Comparison of ENCODE assay signal across 8 cellular contexts in the genomic region with DNA sequence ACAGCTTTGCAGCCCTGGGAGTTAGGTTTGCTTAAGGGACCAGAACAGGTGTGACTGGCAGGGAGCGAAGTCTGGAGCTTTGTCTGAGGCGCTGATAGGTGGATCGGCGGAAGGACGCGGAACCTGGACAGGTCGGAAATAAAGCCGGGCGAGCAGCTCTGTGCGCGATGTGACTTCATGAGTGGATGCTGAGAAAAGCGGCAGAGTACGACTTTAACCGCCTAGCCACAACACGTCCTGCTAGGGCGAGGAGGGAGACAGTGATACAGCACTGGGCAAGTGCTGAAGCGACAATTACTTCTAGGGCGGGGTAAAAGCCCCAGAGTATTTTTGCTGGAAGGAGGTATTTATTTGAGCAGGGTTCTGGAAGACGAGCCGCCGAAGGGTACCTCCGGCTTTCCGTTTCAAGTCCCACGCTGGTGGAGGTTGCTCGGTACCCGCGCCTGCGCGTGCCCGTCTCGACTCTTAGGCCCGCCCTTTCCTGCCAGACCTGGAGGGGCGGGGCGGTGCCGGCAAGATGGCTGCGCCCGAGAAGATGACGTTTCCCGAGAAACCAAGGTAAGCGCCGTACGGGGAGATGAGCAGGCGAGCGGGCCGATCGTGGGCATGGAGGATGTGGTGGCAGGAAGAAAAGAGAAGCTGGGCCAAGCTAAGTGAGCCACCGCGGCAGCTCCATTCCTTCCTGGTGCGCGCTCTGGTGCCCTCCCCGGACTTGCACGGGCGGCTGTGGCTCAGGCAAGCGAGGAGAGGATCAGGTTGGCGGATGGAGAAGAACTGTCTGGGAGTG. TPM values are rescaled to one million over a fixed set of nuclear protein-coding genes. Genes with fewer than 3 reads are reported as not detected.
DNase-seq lines count a peak whose midpoint lies in the region; ATAC-seq and TF ChIP-seq lines count a peak whose summit lies in the region.

A gene with protein sequence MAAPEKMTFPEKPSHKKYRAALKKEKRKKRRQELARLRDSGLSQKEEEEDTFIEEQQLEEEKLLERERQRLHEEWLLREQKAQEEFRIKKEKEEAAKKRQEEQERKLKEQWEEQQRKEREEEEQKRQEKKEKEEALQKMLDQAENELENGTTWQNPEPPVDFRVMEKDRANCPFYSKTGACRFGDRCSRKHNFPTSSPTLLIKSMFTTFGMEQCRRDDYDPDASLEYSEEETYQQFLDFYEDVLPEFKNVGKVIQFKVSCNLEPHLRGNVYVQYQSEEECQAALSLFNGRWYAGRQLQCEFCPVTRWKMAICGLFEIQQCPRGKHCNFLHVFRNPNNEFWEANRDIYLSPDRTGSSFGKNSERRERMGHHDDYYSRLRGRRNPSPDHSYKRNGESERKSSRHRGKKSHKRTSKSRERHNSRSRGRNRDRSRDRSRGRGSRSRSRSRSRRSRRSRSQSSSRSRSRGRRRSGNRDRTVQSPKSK (plus strand): TSS at position 506 of the 787 bp plus-strand sequence. CDS start 12 bp downstream, at position 518.

- peak within 1 kb of the TSS; percentile 96 for H3K4me2 ChIP-seq in OCI-LY1 (ENCODE audit: low read length)

- ATAC-seq in GM21447 (IDR thresholded peaks at IDR 0.05; ENCODE audit: unreplicated experiment), result peak; percentile 88

- H3F3A ChIP-seq in OCI-LY1 (ENCODE audit: insufficient read depth, low read length), result no peaks in the 10 kb centered on the region

- H3K27ac ChIP-seq in HUES48 (ENCODE audit: low read depth, low read length) (peak within 1 kb of the TSS; percentile 67), OCI-LY1 (ENCODE audit: low read depth, low read length, poor library complexity, severe bottlenecking) (peak within 1 kb of the TSS; percentile 68)

- H3K4me1 ChIP-seq in HUES48 (ENCODE audit: control insufficient read depth, insufficient read depth, low read length) (peaks cover 11% of the 10 kb centered on the region), OCI-LY1 (ENCODE audit: insufficient read depth, low read length, severe bottlenecking) (peaks cover 4% of the 10 kb centered on the region), mucosa of stomach (ENCODE audit: control insufficient read depth, insufficient read depth, low read length) (no peaks in the 10 kb centered on the region)

- no peak within 1 kb of the TSS for H2AFZ ChIP-seq in OCI-LY1 (ENCODE audit: low read length)

- peak; percentile 70 for DNase-seq in DMS 273 treated with DMSO at 0.1 percent for 48 hours (lab: John Stamatoyannopoulos, UW)
- peak; percentile 86 for DNase-seq in activated CD8-positive, alpha-beta memory T cell treated with anti-CD3 and anti-CD28 coated beads, Interleukin-2, amount 50 U/mL, for 48 hours
- DNase-seq in epithelial cell of proximal tubule (ENCODE audit: low read depth), result no peak
- DNase-seq in stimulated activated CD8-positive, alpha-beta memory T cell treated with anti-CD3 and anti-CD28 coated beads, Interleukin-4, amount 100 ng/mL, for 48 hours, result peak; percentile 86

- H3K79me2 ChIP-seq in OCI-LY1 (ENCODE audit: insufficient read depth, low read length), result peaks cover 6% of the 10 kb centered on the region; the same call in 1 of the 2 replicates

- H3K27me3 ChIP-seq in HUES48 (ENCODE audit: control insufficient read depth, insufficient read depth, low read length) (no peaks in the 10 kb centered on the region), OCI-LY1 (ENCODE audit: insufficient read depth, low read length) (no peaks in the 10 kb centered on the region), mucosa of stomach (ENCODE audit: control insufficient read depth, insufficient read depth, low read length) (no peaks in the 10 kb centered on the region)

- H4K20me1 ChIP-seq in OCI-LY1 (ENCODE audit: insufficient read depth, low read length), result no peaks in the 10 kb centered on the region

- H3K9me3 ChIP-seq in HUES48 (ENCODE audit: control insufficient read depth, insufficient read depth, low read length), result no peaks in the 10 kb centered on the region
- no peaks in the 10 kb centered on the region for H3K9me3 ChIP-seq in OCI-LY1 (ENCODE audit: low read length)
- H3K9me3 ChIP-seq in mucosa of stomach (ENCODE audit: control insufficient read depth, low read length), result no peaks in the 10 kb centered on the region

- no peak for TF ChIP-seq CTCF in OCI-LY1 (IDR thresholded peaks at IDR 0.05; ENCODE audit: low read length)
- TF ChIP-seq CTCF in epithelial cell of proximal tubule (conservative IDR thresholded peaks at IDR 0.05; ENCODE audit: low read depth, low read length), result no peak

- H3K9me2 ChIP-seq in OCI-LY1 (ENCODE audit: low read depth, low read length), result no peaks in the 10 kb centered on the region

- H3K9ac ChIP-seq in HUES48 (ENCODE audit: low read depth, low read length), result peak within 1 kb of the TSS; percentile 47
- H3K9ac ChIP-seq in OCI-LY1 (ENCODE audit: low read length), result peak within 1 kb of the TSS; percentile 81
- peak within 1 kb of the TSS; percentile 76 for H3K9ac ChIP-seq in mucosa of stomach (ENCODE audit: low read length)

- H3K36me3 ChIP-seq in HUES48 (ENCODE audit: control insufficient read depth, insufficient read depth, low read length) (peaks cover 26% of the 10 kb centered on the region), OCI-LY1 (ENCODE audit: insufficient read depth, low read length) (peaks cover 11% of the 10 kb centered on the region; the same call in 1 of the 2 replicates), mucosa of stomach (ENCODE audit: control insufficient read depth, insufficient read depth, low read length) (no peaks in the 10 kb centered on the region)

- peak within 1 kb of the TSS; percentile 82 for H3K4me3 ChIP-seq in HUES48 (ENCODE audit: low read depth, low read length)
- peak within 1 kb of the TSS; percentile 80 for H3K4me3 ChIP-seq in OCI-LY1 (ENCODE audit: low read depth, low read length, poor library complexity, severe bottlenecking)
- H3K4me3 ChIP-seq in epithelial cell of proximal tubule (ENCODE audit: low read depth, low read length), result peak within 1 kb of the TSS; percentile 80
- peak within 1 kb of the TSS; percentile 67 for H3K4me3 ChIP-seq in mucosa of stomach (ENCODE audit: low read length)

RNA-seq across cellular contexts. Expression of the gene that starts here (rescaled TPM):
- 3.1 and 4.6 TPM in 2 replicates for total RNA-seq in epithelial cell of proximal tubule
